In the genomic region with DNA sequence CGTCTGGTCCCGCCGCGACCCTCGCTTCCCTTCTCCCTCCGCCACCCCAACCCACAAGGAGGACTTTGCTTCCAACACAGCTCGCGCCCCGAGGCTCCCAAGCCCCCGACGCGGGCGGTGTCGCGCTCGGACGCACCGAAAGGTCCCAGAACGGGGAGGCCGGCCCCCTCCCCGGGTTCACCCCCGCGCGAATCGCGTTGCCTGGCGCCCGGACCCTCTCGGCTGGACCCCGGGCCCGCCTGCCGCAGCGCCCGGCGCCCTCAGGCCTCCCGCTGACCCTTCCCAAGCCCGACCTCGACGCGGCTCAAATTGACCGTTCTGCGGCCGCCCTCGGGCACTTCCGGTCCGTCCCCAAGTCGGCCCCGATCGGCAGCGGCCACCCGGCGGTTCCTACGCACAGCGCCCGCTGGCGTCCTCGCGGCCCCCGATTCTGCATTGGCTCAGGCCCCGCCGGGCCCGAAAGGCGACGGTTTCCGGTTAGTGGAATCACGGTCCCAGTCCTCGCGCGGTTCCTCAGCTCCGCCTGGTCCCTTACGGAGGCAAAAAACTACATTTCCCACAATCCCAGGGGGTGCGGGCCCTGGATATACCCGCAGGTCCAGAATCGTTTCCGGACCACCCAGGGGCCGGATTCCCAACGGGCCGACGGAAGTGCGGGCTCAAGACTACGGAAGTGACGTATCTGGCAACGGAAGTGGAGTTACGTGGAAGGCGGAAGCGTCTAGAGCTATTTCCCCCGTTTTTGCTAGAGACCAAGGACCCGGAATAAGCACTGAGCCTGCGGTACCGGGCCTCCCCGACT, we compare ENCODE assay signal across 1 cellular context.
A peak's percentile ranks its signal among the peaks of the same experiment; 100 is the strongest.
TF ChIP-seq lines count a peak whose summit lies in the region.

TSS of gene AURKAIP1 (minus strand) at position 347 of the 802 bp plus-strand sequence. CDS start 451 bp downstream, outside the sequence.

TF ChIP-seq in HepG2, 621 proteins besides CTCF, POLR2A, EP300 and RAD21 (continued from another document):
- TF ChIP-seq PRDM15 (CRISPR knock-in tag; IDR thresholded peaks at IDR 0.05) (peak; percentile 70; the same call in 1 of the 2 replicates), NR2F2 (IDR thresholded peaks at IDR 0.05; ENCODE audit: borderline replicate concordance, low read depth) (peak; percentile 59; the same call in 1 of the 2 replicates), ZNF33B (CRISPR knock-in tag; IDR thresholded peaks at IDR 0.05) (no peak; the same call in 1 of the 2 replicates), ZNF292 (CRISPR knock-in tag; IDR thresholded peaks at IDR 0.05; ENCODE audit: borderline replicate concordance, low read depth) (no peak), HMGXB4 (CRISPR knock-in tag; IDR thresholded peaks at IDR 0.05; ENCODE audit: borderline replicate concordance in 1 of 2, low read depth in 1 of 2) (peak; percentile 98 to 99), NCOA1 (CRISPR knock-in tag; IDR thresholded peaks at IDR 0.05) (peak; percentile 89; the same call in 1 of the 2 replicates), ZNF768 (CRISPR knock-in tag; IDR thresholded peaks at IDR 0.05) (peak; percentile 93), ZNF674 (CRISPR knock-in tag; IDR thresholded peaks at IDR 0.05; ENCODE audit: low read depth) (peak; percentile 80; the same call in 1 of the 2 replicates), KDM1A (CRISPR knock-in tag; IDR thresholded peaks at IDR 0.05) (no peak; the same call in 1 of the 2 replicates), ARHGAP35 (CRISPR knock-in tag; IDR thresholded peaks at IDR 0.05; ENCODE audit: borderline replicate concordance) (peak; percentile 87; the same call in 1 of the 2 replicates)
- TF ChIP-seq, protein P1, sequence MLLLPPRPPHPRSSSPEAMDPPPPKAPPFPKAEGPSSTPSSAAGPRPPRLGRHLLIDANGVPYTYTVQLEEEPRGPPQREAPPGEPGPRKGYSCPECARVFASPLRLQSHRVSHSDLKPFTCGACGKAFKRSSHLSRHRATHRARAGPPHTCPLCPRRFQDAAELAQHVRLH (CRISPR knock-in tag; IDR thresholded peaks at IDR 0.05; ENCODE audit: borderline replicate concordance, low read depth): peak; percentile 93; the same call in 1 of the 2 replicates
- TF ChIP-seq, protein P2, sequence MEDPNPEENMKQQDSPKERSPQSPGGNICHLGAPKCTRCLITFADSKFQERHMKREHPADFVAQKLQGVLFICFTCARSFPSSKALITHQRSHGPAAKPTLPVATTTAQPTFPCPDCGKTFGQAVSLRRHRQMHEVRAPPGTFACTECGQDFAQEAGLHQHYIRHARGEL (CRISPR knock-in tag; IDR thresholded peaks at IDR 0.05): no peak
TF ChIP-seq in HepG2: peak in this region for 397.
